Comparison of ENCODE assay signal across 9 cellular contexts in the genomic region with DNA sequence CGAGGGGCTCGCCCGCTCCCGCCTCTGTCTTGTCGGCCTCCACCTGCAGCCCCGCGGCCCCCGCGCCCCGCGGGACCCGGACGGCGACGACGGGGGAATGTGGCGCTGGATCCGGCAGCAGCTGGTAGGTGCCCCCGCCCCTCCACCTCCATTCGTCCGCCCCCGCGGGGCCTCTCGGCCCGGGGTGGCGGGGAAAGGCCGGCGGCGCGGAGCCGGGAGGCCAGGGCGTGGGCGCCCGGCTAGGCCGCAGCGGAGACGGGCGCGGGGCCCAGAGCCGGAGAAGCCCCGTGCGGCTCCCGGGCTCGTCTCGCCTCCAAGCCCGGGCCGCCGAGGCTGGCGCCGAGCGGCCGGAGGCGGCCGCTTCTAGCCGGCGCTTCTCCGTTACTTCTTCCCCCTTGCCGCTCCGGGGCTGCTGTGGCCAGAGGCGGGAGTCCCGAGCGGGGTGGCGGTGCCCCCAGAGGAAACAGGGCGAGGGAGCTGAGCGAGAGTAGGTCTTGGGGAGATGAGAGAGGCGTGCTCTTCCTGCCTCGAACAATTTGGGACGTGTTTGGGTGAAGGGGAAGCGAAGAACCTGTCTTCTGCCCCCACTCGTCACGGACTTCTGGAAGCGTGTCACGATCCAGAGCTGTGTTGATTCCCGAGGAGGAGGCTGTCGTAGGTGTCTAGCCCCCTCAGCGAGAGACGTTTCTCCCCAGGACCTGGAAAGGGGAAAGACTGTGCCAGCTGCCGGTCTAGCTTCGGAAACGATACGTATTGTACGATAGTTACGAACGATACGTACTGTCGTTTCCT. TPM values are rescaled to one million over a fixed set of nuclear protein-coding genes. Genes with fewer than 3 reads are reported as not detected.
DNase-seq lines count a peak whose midpoint lies in the region; ATAC-seq, FAIRE-seq and TF ChIP-seq lines count a peak whose summit lies in the region.
"Had no signal": no experiment of that assay in that cellular context is flagged by ENCODE, and none has a peak within 500 bp of the region (broad histone marks: within the 10 kb centered on the region; RNA-seq: fewer than 3 reads in every experiment).

No MANE protein-coding gene starts in this region.

- H2AFZ ChIP-seq in HepG2 (ENCODE audit: low read length): peak overlapping the region; percentile 58

- WGBS in HepG2 (ENCODE audit: low lambda C conversion rate): under 1% methylated on average over 20 of the region's 86 CpGs

- peak overlapping the region; percentile 95 to 99 for H3K9ac ChIP-seq in colonic mucosa (ENCODE audit: low read depth in 2 of 2, low read length in 2 of 2)
- H3K9ac ChIP-seq in HepG2 (ENCODE audit: insufficient read depth, low read depth, low read length): peak overlapping the region; percentile 86

- FAIRE-seq in HepG2 (lab: Jason Lieb, UNC): no peak
- FAIRE-seq: A204.1 had no signal

- POLR2A ChIA-PET in HepG2 (lab: Yijun Ruan, JAX): no interaction called here

- no peak for TF ChIP-seq POLR2A in HepG2 (IDR thresholded peaks at IDR 0.05; ENCODE audit: insufficient read depth in 1 of 2, low read depth in 2 of 2, low read length in 2 of 2)

- DNase-seq in DMS 273 (lab: John Stamatoyannopoulos, UW; ENCODE audit: unreplicated experiment) (peak; percentile 90), DMS 273 treated with DMSO at 0.1 percent for 48 hours (lab: John Stamatoyannopoulos, UW) (no peak), HFF-Myc (ENCODE audit: extremely low read depth, low read depth) (no peak), MV-4-11 (lab: John Stamatoyannopoulos, UW) (peak; percentile 29), colonic mucosa (peak; percentile 63), HepG2 (ENCODE audit: low spot score) (peak; percentile 3)
- DNase-seq in activated CD4-positive, CD25-positive, alpha-beta regulatory T cell treated with anti-CD3 and anti-CD28 coated beads, Interleukin-2, amount 50 U/mL, for 72 hours: peak; percentile 69
- peak; percentile 30 to 35 for DNase-seq in stimulated activated CD4-positive, alpha-beta T cell treated with anti-CD3 and anti-CD28 coated beads, Interleukin-4, amount 100 ng/mL, for 48 hours (ENCODE audit: low read depth in 2 of 2)

- no peaks in the 10 kb centered on the region for H3K9me3 ChIP-seq in colonic mucosa
- no peaks in the 10 kb centered on the region for H3K9me3 ChIP-seq in HepG2 (ENCODE audit: low read length)

- TF ChIP-seq RAD21 in HepG2 (CRISPR knock-in tag; IDR thresholded peaks at IDR 0.05): peak; percentile 25; the same call in 1 of the 2 replicates

- peaks cover 9% of the 10 kb centered on the region for H3K4me1 ChIP-seq in colonic mucosa
- H3K4me1 ChIP-seq in HepG2 (ENCODE audit: insufficient read depth, low read length): peaks cover 19% of the 10 kb centered on the region

- BruUV-seq in HepG2 (replicated peaks; lab: Mats Ljungman, UMichigan): no TSS peak

- in situ Hi-C loops in HepG2 (cut with HindIII; ENCODE audit: extremely low pct_ligation_motif_present, low pct_unique_long_range_greater_than_20kb): no loop called here

- peak overlapping the region; percentile 98 for H3K4me2 ChIP-seq in HepG2 (ENCODE audit: low read depth, low read length)

- peaks cover 5% of the 10 kb centered on the region for H3K79me2 ChIP-seq in HepG2 (ENCODE audit: insufficient read depth, low read length)

- H3K4me3 ChIP-seq in HFF-Myc (replicated peaks; ENCODE audit: low read depth, low read length) (peak overlapping the region; percentile 65), colonic mucosa (peak overlapping the region; percentile 77), HepG2 (replicated peaks in 1 of 3; ENCODE audit: insufficient read depth in 1 of 3, low read depth in 2 of 3, low read length in 3 of 3) (peak overlapping the region; percentile 68 to 97 (median 79))

- peaks cover 3% of the 10 kb centered on the region; the same call in 1 of the 2 replicates for H4K20me1 ChIP-seq in HepG2 (ENCODE audit: insufficient read depth, low read length)

- peak; percentile 74 for ATAC-seq in HepG2

- TF ChIP-seq EP300 in HepG2 (IDR thresholded peaks at IDR 0.05; ENCODE audit: low read depth in 2 of 2, low read length in 2 of 2) (no peak), HepG2 (CRISPR knock-in tag; IDR thresholded peaks at IDR 0.05; ENCODE audit: borderline replicate concordance) (no peak)

- CTCF ChIA-PET in HepG2 (lab: Yijun Ruan, JAX; ENCODE audit: low intra/inter-chr PET ratio, low total read pairs): no interaction called here

- H3K27me3 ChIP-seq in colonic mucosa (no peaks in the 10 kb centered on the region), HepG2 (ENCODE audit: control insufficient read depth in 1 of 2, insufficient read depth in 2 of 2, low read length in 2 of 2) (peaks cover 0 to 25% of the 10 kb centered on the region in 2 experiments; a peak in 3 of 5 replicates)

- H3K27ac ChIP-seq in colonic mucosa (peak overlapping the region; percentile 97), HepG2 (ENCODE audit: extremely low read length, insufficient read depth, low read length) (peak overlapping the region; percentile 73)

- intact Hi-C loops in colonic mucosa (cut with DNase I) (no loop called here), HepG2 (cut with micrococcal nuclease; ENCODE audit: unreplicated experiment) (loop anchor here (10.0 kb wide), 1 partner anchor 79 kb away; no protein-coding TSS in a partner anchor)

- H3K36me3 ChIP-seq in colonic mucosa (no peaks in the 10 kb centered on the region), HepG2 (replicated peaks in 1 of 2; ENCODE audit: control insufficient read depth in 1 of 2, insufficient read depth in 2 of 2, low read length in 2 of 2) (no peaks in the 10 kb centered on the region)

- TF ChIP-seq CTCF in HFF-Myc (IDR thresholded peaks at IDR 0.05; ENCODE audit: low read depth, low read length, missing control alignments): no peak
- TF ChIP-seq CTCF in colonic mucosa (IDR thresholded peaks at IDR 0.05): no peak
- no peak for TF ChIP-seq CTCF in HepG2 (CRISPR knock-in tag; IDR thresholded peaks at IDR 0.05)

TF ChIP-seq in HepG2, 621 proteins besides CTCF, POLR2A, EP300 and RAD21 (continues in another document):
- 0 out of 2 replicates have a peak, but pooled peaks have one; percentile 9 for TF ChIP-seq FOSL2 (CRISPR knock-in tag; IDR thresholded peaks at IDR 0.05)
- 0 out of 2 replicates have a peak, but pooled peaks have one; percentile 13 for TF ChIP-seq CBFB (CRISPR knock-in tag; IDR thresholded peaks at IDR 0.05)
- TF ChIP-seq, protein P1, sequence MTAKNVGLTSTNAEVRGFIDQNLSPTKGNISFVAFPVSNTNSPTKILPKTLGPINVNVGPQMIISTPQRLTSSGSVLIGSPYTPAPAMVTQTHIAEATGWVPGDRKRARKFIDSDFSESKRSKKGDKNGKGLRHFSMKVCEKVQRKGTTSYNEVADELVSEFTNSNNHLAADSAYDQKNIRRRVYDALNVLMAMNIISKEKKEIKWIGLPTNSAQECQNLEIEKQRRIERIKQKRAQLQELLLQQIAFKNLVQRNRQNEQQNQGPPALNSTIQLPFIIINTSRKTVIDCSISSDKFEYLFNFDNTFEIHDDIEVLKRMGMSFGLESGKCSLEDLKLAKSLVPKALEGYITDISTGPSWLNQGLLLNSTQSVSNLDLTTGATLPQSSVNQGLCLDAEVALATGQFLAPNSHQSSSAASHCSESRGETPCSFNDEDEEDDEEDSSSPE (CRISPR knock-in tag; IDR thresholded peaks at IDR 0.05): no peak
- TF ChIP-seq MYNN (CRISPR knock-in tag; IDR thresholded peaks at IDR 0.05; ENCODE audit: low read depth): 0 out of 2 replicates have a peak, but pooled peaks have one; percentile 13
- peak; percentile 63 for TF ChIP-seq KMT2B (CRISPR knock-in tag; IDR thresholded peaks at IDR 0.05)
- no peak for TF ChIP-seq ZKSCAN5 (CRISPR knock-in tag; IDR thresholded peaks at IDR 0.05)
- no peak for TF ChIP-seq ZNF737 (CRISPR knock-in tag; IDR thresholded peaks at IDR 0.05; ENCODE audit: borderline replicate concordance)
- TF ChIP-seq ZNF564 (CRISPR knock-in tag; IDR thresholded peaks at IDR 0.05): 0 out of 2 replicates have a peak, but pooled peaks have one; percentile 26
- 0 out of 2 replicates have a peak, but pooled peaks have one; percentile 22 for TF ChIP-seq PHF20 (CRISPR knock-in tag; IDR thresholded peaks at IDR 0.05)
- TF ChIP-seq PHF21A (CRISPR knock-in tag; IDR thresholded peaks at IDR 0.05): peak; percentile 8; the same call in 1 of the 2 replicates
- TF ChIP-seq HES4 (CRISPR knock-in tag; IDR thresholded peaks at IDR 0.05; ENCODE audit: borderline replicate concordance): no peak
- peak; percentile 46 for TF ChIP-seq SRSF1 (optimal IDR thresholded peaks at IDR 0.05; ENCODE audit: low read depth, low read length)
- no peak for TF ChIP-seq ZNF256 (CRISPR knock-in tag; conservative IDR thresholded peaks at IDR 0.05)
- 0 out of 2 replicates have a peak, but pooled peaks have one; percentile 0 for TF ChIP-seq HOXA5 (CRISPR knock-in tag; IDR thresholded peaks at IDR 0.05)
- TF ChIP-seq CREB1 (IDR thresholded peaks at IDR 0.05): peak; percentile 32; the same call in 1 of the 2 replicates
- no peak for TF ChIP-seq CREB1 (CRISPR knock-in tag; IDR thresholded peaks at IDR 0.05)
- no peak for TF ChIP-seq ZNF530 (CRISPR knock-in tag; IDR thresholded peaks at IDR 0.05; ENCODE audit: low read depth)

RNA-seq across cellular contexts. Expression of a gene that starts 0.6 kb away (rescaled TPM):
- total RNA-seq in colonic mucosa: 100 to 1,000 TPM; 100 to 129 TPM
- total RNA-seq in HepG2 (2016; rRNA removed; fragmentation: Illumina TruSeq; extraction: Trizol): 19.2 and 22.9 TPM in 2 replicates
- 2.5 and 2.8 TPM in 2 replicates for total RNA-seq in HepG2 (2016; cell fraction: cytosol; rRNA removed; fragmentation: Illumina TruSeq; extraction: Trizol; ENCODE audit: low read depth)
- total RNA-seq in HepG2 (2016; cell fraction: insoluble cytoplasmic fraction; rRNA removed; fragmentation: Illumina TruSeq; extraction: Trizol): 19.4 and 20.2 TPM in 2 replicates
- total RNA-seq in HepG2 (2016; cell fraction: membrane; rRNA removed; fragmentation: Illumina TruSeq; extraction: Trizol): 8.4 and 11.5 TPM in 2 replicates
- total RNA-seq in HepG2 (2016; cell fraction: nucleus; rRNA removed; fragmentation: Illumina TruSeq; extraction: Trizol): 23.7 and 30.6 TPM in 2 replicates
- polyA plus RNA-seq in HepG2 (2011; rRNA removed): 8.4 and 10.1 TPM in 2 replicates
- polyA plus RNA-seq in HepG2 (2011; cell fraction: cytosol; rRNA removed): 3.7 and 6.5 TPM in 2 replicates
- polyA plus RNA-seq in HepG2 (2011; cell fraction: nucleus; rRNA removed): 5.4 and 8.6 TPM in 2 replicates
- polyA plus RNA-seq in HepG2 (2012): 9.3 and 12.0 TPM in 2 replicates
- polyA plus RNA-seq in HepG2 (2016; cell fraction: cytosol; fragmentation: Illumina TruSeq; extraction: Trizol; ENCODE audit: low read depth): 0.66 and 0.68 TPM in 2 replicates
- polyA plus RNA-seq in HepG2 (2016; cell fraction: insoluble cytoplasmic fraction; fragmentation: Illumina TruSeq; extraction: Trizol; ENCODE audit: low read depth): 8.4 and 8.9 TPM in 2 replicates
- 3.1 and 3.2 TPM in 2 replicates for polyA plus RNA-seq in HepG2 (2016; cell fraction: membrane; fragmentation: Illumina TruSeq; extraction: Trizol; ENCODE audit: low read depth)
- 14.9 and 17.4 TPM in 2 replicates for polyA plus RNA-seq in HepG2 (2016; cell fraction: nucleus; fragmentation: Illumina TruSeq; extraction: Trizol; ENCODE audit: insufficient read depth, low read depth)
- polyA minus RNA-seq in HepG2 (2011; rRNA and poly(A)+ RNA removed; ENCODE audit: low replicate concordance): 10.8 and 12.8 TPM in 2 replicates
- 14.7 and 22.1 TPM in 2 replicates for polyA minus RNA-seq in HepG2 (2011; cell fraction: cytosol; rRNA and poly(A)+ RNA removed)
- polyA minus RNA-seq in HepG2 (2011; cell fraction: nucleus; rRNA and poly(A)+ RNA removed): 31.4 and 35.9 TPM in 2 replicates

Comparison
In these comparisons a context has a peak if more than half of its experiments do, and no peak if none do; other contexts are left out.
1. DNase-seq: peak in DMS 273 (single experiment), MV-4-11 (single experiment), activated CD4-positive, CD25-positive, alpha-beta regulatory T cell treated with anti-CD3 and anti-CD28 coated beads, Interleukin-2, amount 50 U/mL, for 72 hours (single experiment), colonic mucosa (single experiment), HepG2 (single experiment) and stimulated activated CD4-positive, alpha-beta T cell treated with anti-CD3 and anti-CD28 coated beads, Interleukin-4, amount 100 ng/mL, for 48 hours (2 of 2); none in DMS 273 treated with DMSO at 0.1 percent for 48 hours (single experiment) and HFF-Myc (single experiment).
2. Peak in every context shown above with its lines, with median percentiles within 50 percentile points of each other: H3K4me3 ChIP-seq.